In genomic region chr16:27315333-27316037, GRCh38 we compare ENCODE assay signal across 8 cellular contexts. TPM values are rescaled to one million over a fixed set of nuclear protein-coding genes. Genes with fewer than 3 reads are reported as not detected.
DNase-seq lines count a peak whose midpoint lies in the region; ATAC-seq, FAIRE-seq and TF ChIP-seq lines count a peak whose summit lies in the region.

No MANE protein-coding gene starts in this region.

- peak overlapping the region; percentile 48; the same call in 1 of the 2 replicates for H2AK5ac ChIP-seq in H1 (ENCODE audit: low read depth, low read length)

- ATAC-seq in naive thymus-derived CD4-positive, alpha-beta T cell: peak; percentile 42

- TF ChIP-seq RAD21 in H1 (IDR thresholded peaks at IDR 0.05 in 1 of 2, conservative IDR thresholded peaks at IDR 0.05 in 1 of 2; ENCODE audit: low read depth in 2 of 2, low read length in 2 of 2): no peak; a peak in 1 of 4 replicates

- H2BK20ac ChIP-seq in H1 (ENCODE audit: low read length): no peak overlapping the region

- H4K20me1 ChIP-seq in H1 (replicated peaks in 1 of 2; ENCODE audit: control insufficient read depth in 1 of 2, insufficient read depth in 2 of 2, low read length in 2 of 2): peaks cover 4 to 5% of the 10 kb centered on the region in 2 experiments

- H2AFZ ChIP-seq in H1 (ENCODE audit: low read length): no peak overlapping the region

- H3K27ac Mint-ChIP-seq in naive thymus-derived CD4-positive, alpha-beta T cell: peak overlapping the region; percentile 92 to 99 (median 96)

- H2BK15ac ChIP-seq in H1 (ENCODE audit: low read length): no peak overlapping the region

- H3K27me3 ChIP-seq in H1 (replicated peaks in 1 of 4; ENCODE audit: control insufficient read depth in 3 of 4, extremely low read depth in 1 of 4, insufficient read depth in 3 of 4, low read length in 3 of 4): peaks cover 0 to 3% (median 2%) of the 10 kb centered on the region in 4 experiments; a peak in 3 of 7 replicates
- H3K27me3 ChIP-seq in naive thymus-derived CD4-positive, alpha-beta T cell (ENCODE audit: control insufficient read depth in 2 of 2, insufficient read depth in 2 of 2, low read length in 2 of 2): no peaks in the 10 kb centered on the region
- no peaks in the 10 kb centered on the region for H3K27me3 ChIP-seq in transverse colon

- no peak overlapping the region for H3K14ac ChIP-seq in H1 (ENCODE audit: insufficient read length)

- DNase-seq in HuH-7 (ENCODE audit: low spot score): peak; percentile 69
- DNase-seq in activated CD4-positive, alpha-beta T cell treated with anti-CD3 and anti-CD28 coated beads, Interleukin-2, amount 50 U/mL, for 1 hour: peak; percentile 58
- peak in 1 of 2 experiments; percentile 60 for DNase-seq in H1 (ENCODE audit: low read depth in 1 of 2, low spot score in 2 of 2)
- DNase-seq in naive thymus-derived CD4-positive, alpha-beta T cell: peak; percentile 28 to 65 (median 57)
- DNase-seq in transverse colon: peak; percentile 60
- no peak for DNase-seq in cerebellum (ENCODE audit: low spot score)
- DNase-seq in NCI-H345 (lab: John Stamatoyannopoulos, UW): no peak
- no peak for DNase-seq in HT-29 (ENCODE audit: low spot score)

- intact Hi-C loops in naive thymus-derived CD4-positive, alpha-beta T cell (cut with micrococcal nuclease): loop anchor here (1.0 to 5.0 kb wide), 10 partner anchors 41 to 158 kb away; partner anchors contain the start of gene IL21R (in 1 of the 2)
- intact Hi-C loops in transverse colon (cut with DNase I; ENCODE audit: low total_unique reads): loop anchor here (5.0 to 10.0 kb wide), 2 partner anchors 49 to 73 kb away; no protein-coding TSS in a partner anchor

- peaks cover 0 to 38% of the 10 kb centered on the region in 2 experiments; a peak in 3 of 4 replicates for H3K79me2 ChIP-seq in H1 (ENCODE audit: control insufficient read depth in 1 of 2, insufficient read depth in 2 of 2, low read length in 2 of 2)

- no peak overlapping the region for H2BK5ac ChIP-seq in H1 (ENCODE audit: low read depth, low read length)

- peaks cover 45 to 65% (median 61%) of the 10 kb centered on the region in 7 donors for H3K4me1 Mint-ChIP-seq in naive thymus-derived CD4-positive, alpha-beta T cell

- CTCF ChIA-PET in H1 (lab: Charles Lee; ENCODE audit: partially characterized antibody): interaction anchor here (0.9 to 3.9 kb wide), 4 partner anchors 19 to 91 kb away, joined by 3 to 22 read pairs (median 4); no protein-coding TSS in a partner anchor
- CTCF ChIA-PET in naive thymus-derived CD4-positive, alpha-beta T cell (lab: Charles Lee): interaction anchor here (0.5 to 8.7 kb wide), 10 partner anchors 10 to 95 kb away, joined by 3 to 107 read pairs (median 3); no protein-coding TSS in a partner anchor

- no peak overlapping the region; the same call in 1 of the 2 replicates for H4K8ac ChIP-seq in H1 (ENCODE audit: extremely low read depth, insufficient read depth, low read length)

- FAIRE-seq in H1 (lab: Jason Lieb, UNC): no peak

- no peak overlapping the region for H3K4ac ChIP-seq in H1 (replicated peaks; ENCODE audit: insufficient read length, low read depth, low read length)

- H3K36me3 Mint-ChIP-seq in naive thymus-derived CD4-positive, alpha-beta T cell: peaks cover 0 to 62% (median 4%) of the 10 kb centered on the region in 5 donors

- H3K4me3 Mint-ChIP-seq in naive thymus-derived CD4-positive, alpha-beta T cell: peak overlapping the region; percentile 85 to 99 (median 97)

- H3K23me2 ChIP-seq in H1 (ENCODE audit: low read depth, low read length): peaks cover 10% of the 10 kb centered on the region; the same call in 1 of the 2 replicates

- POLR2A ChIA-PET in H1 (lab: Charles Lee; ENCODE audit: partially characterized antibody): no interaction called here
- POLR2A ChIA-PET in naive thymus-derived CD4-positive, alpha-beta T cell (lab: Charles Lee): interaction anchor here (0.6 to 10.4 kb wide), 15 partner anchors 9 to 140 kb away, joined by 3 to 139 read pairs (median 4); no protein-coding TSS in a partner anchor

- TF ChIP-seq POLR2A in H1 (IDR thresholded peaks at IDR 0.05; ENCODE audit: control extremely low read depth in 1 of 2, low read depth in 2 of 2, low read length in 2 of 2): no peak
- TF ChIP-seq POLR2A in transverse colon (IDR thresholded peaks at IDR 0.05): no peak

- H3K36me3 ChIP-seq in H1 (ENCODE audit: control insufficient read depth in 2 of 4, insufficient read depth in 4 of 4, low read length in 3 of 4): no peaks in the 10 kb centered on the region
- H3K36me3 ChIP-seq in naive thymus-derived CD4-positive, alpha-beta T cell (ENCODE audit: control insufficient read depth in 2 of 3, insufficient read depth in 3 of 3, low read length in 3 of 3): peaks cover 0 to 6% (median 0%) of the 10 kb centered on the region in 3 experiments
- H3K36me3 ChIP-seq in transverse colon: no peaks in the 10 kb centered on the region

- H3K4me3 ChIP-seq in H1 (ENCODE audit: extremely low read depth in 1 of 4, insufficient read depth in 2 of 4, low read depth in 3 of 4, low read length in 4 of 4) (peak overlapping the region in 1 of 4 experiments; percentile 3; a peak in 1 of 8 replicates), transverse colon (peak overlapping the region; percentile 12 to 94 (median 88))
- peak overlapping the region; percentile 63 for H3K4me3 ChIP-seq in naive thymus-derived CD4-positive, alpha-beta T cell (ENCODE audit: low read length)

- no peaks in the 10 kb centered on the region for H3K9me3 Mint-ChIP-seq in naive thymus-derived CD4-positive, alpha-beta T cell

- no peak overlapping the region for H3K56ac ChIP-seq in H1 (replicated peaks; ENCODE audit: insufficient read length, low read depth, low read length)

- H4K91ac ChIP-seq in H1 (replicated peaks; ENCODE audit: insufficient read length, low read length): peak overlapping the region; percentile 15

- H3K27ac ChIP-seq in H1 (ENCODE audit: low read depth, low read length) (no peak overlapping the region), transverse colon (peak overlapping the region; percentile 93 to 99 (median 99))
- peak overlapping the region; percentile 99 for H3K27ac ChIP-seq in naive thymus-derived CD4-positive, alpha-beta T cell (ENCODE audit: low read depth, low read length)

- H3K4me1 ChIP-seq in H1 (replicated peaks in 1 of 4; ENCODE audit: control insufficient read depth in 3 of 4, insufficient read depth in 4 of 4, low read length in 3 of 4) (peaks cover 8 to 20% (median 10%) of the 10 kb centered on the region in 4 experiments), transverse colon (peaks cover 19 to 72% (median 66%) of the 10 kb centered on the region in 4 donors)
- peaks cover 29 to 43% of the 10 kb centered on the region in 2 donors for H3K4me1 ChIP-seq in naive thymus-derived CD4-positive, alpha-beta T cell (ENCODE audit: control insufficient read depth in 2 of 2, insufficient read depth in 2 of 2, low read length in 2 of 2)

- H3K9ac ChIP-seq in H1 (replicated peaks in 1 of 4; ENCODE audit: extremely low read depth in 1 of 4, low read depth in 3 of 4, low read length in 3 of 4): no peak overlapping the region

- 72% methylated on average over 9 of the region's 9 CpGs; no CpG with 5 or more reads in 1 of the 2 experiments for WGBS in H1 (ENCODE audit: extremely low coverage in 1 of 2, insufficient coverage in 1 of 2, insufficient read length in 1 of 2, insufficient replicate concordance in 2 of 2, low coverage in 1 of 2, low lambda C conversion rate in 2 of 2, missing lambda C conversion rate in 1 of 2), 2 experiments
- WGBS in transverse colon (ENCODE audit: low coverage in 1 of 2), 2 donors: 25% methylated on average over 9 of the region's 9 CpGs; no CpG with 5 or more reads in 1 of the 2 donors

- peak overlapping the region; percentile 42 to 60 for H3K4me2 ChIP-seq in H1 (ENCODE audit: insufficient read depth in 1 of 2, low read depth in 2 of 2, low read length in 2 of 2)

- H3K79me1 ChIP-seq in H1 (ENCODE audit: low read depth, low read length): peaks cover 15% of the 10 kb centered on the region

- H2BK12ac ChIP-seq in H1 (ENCODE audit: low read depth, low read length): no peak overlapping the region; the same call in 1 of the 2 replicates

- TF ChIP-seq CTCF in H1 (IDR thresholded peaks at IDR 0.05; ENCODE audit: control extremely low read depth in 1 of 3, insufficient read depth in 1 of 3, low read depth in 1 of 3, low read length in 3 of 3): peak in 2 of 3 experiments; percentile 8 to 21; a peak in 2 of 4 replicates
- no peak for TF ChIP-seq CTCF in transverse colon (IDR thresholded peaks at IDR 0.05)

- H3K18ac ChIP-seq in H1 (ENCODE audit: extremely low read depth, low read length): no peak overlapping the region

- TF ChIP-seq EP300 in H1 (IDR thresholded peaks at IDR 0.05; ENCODE audit: borderline replicate concordance in 1 of 2, low read depth in 2 of 2, low read length in 2 of 2) (no peak), transverse colon (IDR thresholded peaks at IDR 0.05; ENCODE audit: low read depth) (peak; percentile 76)

- H2BK120ac ChIP-seq in H1 (replicated peaks; ENCODE audit: low read depth, low read length): no peak overlapping the region

- no peak overlapping the region for H3K23ac ChIP-seq in H1 (ENCODE audit: insufficient read length)

- peaks cover 0 to 3% (median 0%) of the 10 kb centered on the region in 5 donors for H3K27me3 Mint-ChIP-seq in naive thymus-derived CD4-positive, alpha-beta T cell

- no peak overlapping the region for H4K5ac ChIP-seq in H1 (ENCODE audit: insufficient read length, low read depth, low read length)

- H3K9me3 ChIP-seq in H1 (ENCODE audit: insufficient read depth in 2 of 2, low read depth in 1 of 2, low read length in 1 of 2): no peaks in the 10 kb centered on the region
- no peaks in the 10 kb centered on the region for H3K9me3 ChIP-seq in naive thymus-derived CD4-positive, alpha-beta T cell (ENCODE audit: control insufficient read depth in 2 of 3, low read length in 3 of 3)
- H3K9me3 ChIP-seq in transverse colon: no peaks in the 10 kb centered on the region

- in situ Hi-C loops in transverse colon (cut with MboI; ENCODE audit: low pct_ligation_motif_present in 1 of 4, low pct_unique_long_range_greater_than_20kb in 1 of 4, low sequenced_read_pairs in 3 of 4): loop anchor here in 1 of 4 donors (10.0 kb wide), 1 partner anchor 81 kb away; no protein-coding TSS in a partner anchor

RNA-seq across cellular contexts. Expression of gene IL4R, which starts 1.7 kb away (rescaled TPM):
- total RNA-seq in H1 (2021; fragmentation: NEBNext Ultra II Directional; extraction: Animal tissue kit (Norgen Biotek cat#: 25700)): 29.4 and 32.7 TPM in 2 replicates
- polyA plus RNA-seq in H1 (2011; rRNA removed): 29.1 and 38.2 TPM in 2 replicates
- polyA plus RNA-seq in H1 (2011; cell fraction: cytosol; rRNA removed): 25.4 TPM
- 31.2 TPM for polyA plus RNA-seq in H1 (2011; cell fraction: nucleus; rRNA removed)
- 22.5 to 25.9 TPM (median 24.5 TPM) in 4 replicates for polyA plus RNA-seq in H1 (2012, experiment 1 of 2)
- 21.4 TPM for polyA plus RNA-seq in H1 (2012, experiment 2 of 2)
- polyA plus RNA-seq in H1 (2013, experiment 1 of 2): 34.5 TPM
- 34.4 TPM for polyA plus RNA-seq in H1 (2013, experiment 2 of 2)
- 26.9 and 37.0 TPM in 2 replicates for polyA minus RNA-seq in H1 (2011; rRNA and poly(A)+ RNA removed)
- 15.6 TPM for polyA minus RNA-seq in H1 (2011; cell fraction: cytosol; rRNA and poly(A)+ RNA removed)
- polyA minus RNA-seq in H1 (2011; cell fraction: nucleus; rRNA and poly(A)+ RNA removed): 17.7 TPM
- 100 to 1,000 TPM; 158 to 498 (median 198) TPM for total RNA-seq in naive thymus-derived CD4-positive, alpha-beta T cell
- 100 to 1,000 TPM in 1 of 2 donors, 10 to 100 TPM in 1; 99.8 to 128 TPM for polyA plus RNA-seq in naive thymus-derived CD4-positive, alpha-beta T cell
- total RNA-seq in transverse colon (100 to 1,000 TPM; 106 to 235 (median 156) TPM), cerebellum (3.6 TPM)
- 49.1 and 58.2 TPM in 2 replicates for total RNA-seq in HT-29 (2014; rRNA removed; shearing (Covaris generic))

RNA-seq across cellular contexts. Expression of gene NSMCE1, which starts 46.9 kb away (rescaled TPM):
- 16.6 and 18.4 TPM in 2 replicates for total RNA-seq in H1 (2021; fragmentation: NEBNext Ultra II Directional; extraction: Animal tissue kit (Norgen Biotek cat#: 25700))
- polyA plus RNA-seq in H1 (2011; rRNA removed): 8.1 and 8.7 TPM in 2 replicates
- 14.7 TPM for polyA plus RNA-seq in H1 (2011; cell fraction: cytosol; rRNA removed)
- polyA plus RNA-seq in H1 (2011; cell fraction: nucleus; rRNA removed): 7.4 TPM
- 20.7 to 29.4 TPM (median 24.4 TPM) in 4 replicates for polyA plus RNA-seq in H1 (2012, experiment 1 of 2)
- polyA plus RNA-seq in H1 (2012, experiment 2 of 2): 29.3 TPM
- polyA plus RNA-seq in H1 (2013, experiment 1 of 2): 35.3 TPM
- polyA plus RNA-seq in H1 (2013, experiment 2 of 2): 37.6 TPM
- polyA minus RNA-seq in H1 (2011; rRNA and poly(A)+ RNA removed): 6.5 and 28.8 TPM in 2 replicates
- 7.0 TPM for polyA minus RNA-seq in H1 (2011; cell fraction: cytosol; rRNA and poly(A)+ RNA removed)
- 3.3 TPM for polyA minus RNA-seq in H1 (2011; cell fraction: nucleus; rRNA and poly(A)+ RNA removed)
- 100 to 1,000 TPM in 1 of 5 experiments, 10 to 100 TPM in 4; 45.5 to 106 (median 70.2) TPM for total RNA-seq in naive thymus-derived CD4-positive, alpha-beta T cell
- polyA plus RNA-seq in naive thymus-derived CD4-positive, alpha-beta T cell: 100 to 1,000 TPM; 200 to 220 TPM
- total RNA-seq in transverse colon (10 to 100 TPM in 3 of 4 donors, 1 to 10 TPM in 1; 6.2 to 90.8 (median 27.2) TPM), cerebellum (27.0 TPM)
- 49.9 and 52.3 TPM in 2 replicates for total RNA-seq in HT-29 (2014; rRNA removed; shearing (Covaris generic))

Comparison
In these comparisons a context has a peak if more than half of its experiments do, and no peak if none do; other contexts are left out.
1. DNase-seq: peak in HuH-7 (single experiment), activated CD4-positive, alpha-beta T cell treated with anti-CD3 and anti-CD28 coated beads, Interleukin-2, amount 50 U/mL, for 1 hour (single experiment), naive thymus-derived CD4-positive, alpha-beta T cell (9 of 9) and transverse colon (single experiment); none in cerebellum (single experiment), NCI-H345 (single experiment) and HT-29 (single experiment).
2. CTCF ChIP-seq: peak in H1 (2 of 3); none in transverse colon (0 of 5).